ENCODE assay signal across 8 cellular contexts in genomic region chr14:77498120-77498979, GRCh38. TPM values are rescaled to one million over a fixed set of nuclear protein-coding genes. Genes with fewer than 3 reads are reported as not detected.
DNase-seq lines count a peak whose midpoint lies in the region; ATAC-seq, FAIRE-seq and TF ChIP-seq lines count a peak whose summit lies in the region.

ISM2 (minus strand) TSS chr14:77498816; CDS start chr14:77498793, 23 bp downstream.

- H3K4me1 ChIP-seq in RWPE2 (ENCODE audit: insufficient read depth, poor library complexity, severe bottlenecking): no peaks in the 10 kb centered on the region
- H3K4me1 ChIP-seq in adrenal gland (replicated peaks in 1 of 2): peaks cover 5 to 17% of the 10 kb centered on the region in 2 donors
- H3K4me1 ChIP-seq in skeletal muscle tissue (ENCODE audit: control insufficient read depth in 3 of 3, insufficient read depth in 3 of 3, low read length in 3 of 3): peaks cover 0 to 8% (median 6%) of the 10 kb centered on the region in 3 donors

- H3K4me3 ChIP-seq in RWPE2 (ENCODE audit: severe bottlenecking) (peak within 1 kb of the TSS; percentile 33), adrenal gland (peak within 1 kb of the TSS in 2 of 4 donors; percentile 13 to 74), iPS-11a (ENCODE audit: low read depth, low read length) (peak within 1 kb of the TSS; percentile 50), skeletal muscle tissue (ENCODE audit: low read length in 3 of 3) (peak within 1 kb of the TSS; percentile 30 to 60 (median 49))

- no peak for FAIRE-seq in GM18507 (lab: Jason Lieb, UNC)

- DNase-seq in 8988T (peak; percentile 79), GM18507 (ENCODE audit: extremely low spot score, insufficient read length, low read depth) (peak; percentile 52), RWPE2 (ENCODE audit: low spot score) (peak; percentile 70), adrenal gland (peak; percentile 40 to 60 (median 52)), GF-D8 (lab: John Stamatoyannopoulos, UW) (no peak)

- TF ChIP-seq CTCF in RWPE2 (IDR thresholded peaks at IDR 0.05; ENCODE audit: poor library complexity, severe bottlenecking) (no peak), adrenal gland (IDR thresholded peaks at IDR 0.05) (no peak)

- H3K9ac ChIP-seq in skeletal muscle tissue (ENCODE audit: low read depth in 1 of 3, low read length in 3 of 3): no peak within 1 kb of the TSS

- peaks cover 25% of the 10 kb centered on the region for H3K27me3 ChIP-seq in RWPE2 (ENCODE audit: insufficient read depth, poor library complexity, severe bottlenecking)
- H3K27me3 ChIP-seq in adrenal gland: peaks cover 6% of the 10 kb centered on the region
- H3K27me3 ChIP-seq in skeletal muscle tissue (ENCODE audit: control insufficient read depth in 3 of 3, insufficient read depth in 3 of 3, low read length in 3 of 3): peaks cover 18 to 29% (median 26%) of the 10 kb centered on the region in 3 donors

- ATAC-seq in HG03139 (IDR thresholded peaks at IDR 0.05; ENCODE audit: unreplicated experiment) (peak; percentile 63), RWPE2 (ENCODE audit: low read depth) (peak; percentile 87)

- no peak for TF ChIP-seq POLR2A in adrenal gland (IDR thresholded peaks at IDR 0.05)

- 3 to 12% (median 4%) methylated on average over 12 to 104 of the region's 104 CpGs for WGBS in adrenal gland, 4 donors

- peaks cover 3% of the 10 kb centered on the region; the same call in 1 of the 2 replicates for H3K36me3 ChIP-seq in RWPE2 (ENCODE audit: low read depth)
- no peaks in the 10 kb centered on the region for H3K36me3 ChIP-seq in adrenal gland (replicated peaks in 1 of 2)
- H3K36me3 ChIP-seq in skeletal muscle tissue (ENCODE audit: control insufficient read depth in 3 of 3, insufficient read depth in 3 of 3, low read length in 3 of 3): no peaks in the 10 kb centered on the region

- H3K27ac ChIP-seq in RWPE2 (ENCODE audit: poor library complexity, severe bottlenecking) (no peak within 1 kb of the TSS), adrenal gland (no peak within 1 kb of the TSS), skeletal muscle tissue (ENCODE audit: low read depth, low read length) (no peak within 1 kb of the TSS)

- H3K9me3 ChIP-seq in RWPE2 (ENCODE audit: severe bottlenecking) (no peaks in the 10 kb centered on the region), adrenal gland (replicated peaks in 1 of 3) (no peaks in the 10 kb centered on the region), skeletal muscle tissue (ENCODE audit: control insufficient read depth in 3 of 3, low read length in 3 of 3) (no peaks in the 10 kb centered on the region)

- intact Hi-C loops in adrenal gland (cut with DNase I): no loop called here

RNA-seq across cellular contexts. Expression of gene ISM2, which starts in this region (rescaled TPM):
- under 1 TPM in 2 of 8 donors, not detected in 6; 0.11 to 0.22 TPM for total RNA-seq in adrenal gland
- under 1 TPM in 1 of 3 donors, not detected in 2; 0.08 TPM for polyA plus RNA-seq in adrenal gland
- total RNA-seq in skeletal muscle tissue: not detected

Comparison
In these comparisons a context has a peak if more than half of its experiments do, and no peak if none do; other contexts are left out.
1. Peak in DNase-seq in adrenal gland; RNA of the gene not detected or under 1 TPM.